12 cellular contexts compared by ENCODE assay signal in genomic region chr3:71055602-71056001, GRCh38.
DNase-seq lines count a peak whose midpoint lies in the region; ATAC-seq and TF ChIP-seq lines count a peak whose summit lies in the region.
"Had no signal": no experiment of that assay in that cellular context is flagged by ENCODE, and none has a peak within 500 bp of the region (broad histone marks: within the 10 kb centered on the region; RNA-seq: fewer than 3 reads in every experiment).

No MANE protein-coding gene starts in this region.

- TF ChIP-seq CTCF in CD4-positive, alpha-beta T cell (IDR thresholded peaks at IDR 0.05) = no peak
- TF ChIP-seq CTCF in PC-3 (conservative IDR thresholded peaks at IDR 0.05; ENCODE audit: low read depth, low read length) (no peak), esophagus muscularis mucosa (IDR thresholded peaks at IDR 0.05) (no peak)

- no peak for DNase-seq in CD4-positive, alpha-beta T cell
- DNase-seq in PC-3 = peak; percentile 90
- DNase-seq in esophagus muscularis mucosa (ENCODE audit: extremely low spot score) = no peak
- no peak for DNase-seq in naive thymus-derived CD8-positive, alpha-beta T cell
- DNase-seq in GM19240 (ENCODE audit: insufficient read length, low spot score) = no peak
- DNase-seq in COLO668 (lab: John Stamatoyannopoulos, UW; ENCODE audit: unreplicated experiment) = no peak
- DNase-seq: activated CD8-positive, alpha-beta T cell treated with anti-CD3 and anti-CD28 coated beads for 36 hours; C1 segment of cervical spinal cord; central memory CD4-positive, alpha-beta T cell had no signal

- H3K36me3 ChIP-seq in PC-3 (ENCODE audit: low read depth, low read length) = peaks cover 6% of the 10 kb centered on the region; the same call in 1 of the 2 replicates
- peaks cover 0 to 17% (median 6%) of the 10 kb centered on the region in 4 donors for H3K36me3 ChIP-seq in esophagus muscularis mucosa

- peaks cover 68% of the 10 kb centered on the region for H3K79me2 ChIP-seq in PC-3 (ENCODE audit: low read length)

- peak overlapping the region; percentile 77 for H3K9ac ChIP-seq in PC-3 (ENCODE audit: low read length)

- 22% methylated on average over 6 of the region's 6 CpGs for WGBS in esophagus muscularis mucosa

- CTCF ChIA-PET in CD4-positive, alpha-beta T cell (lab: Charles Lee) = interaction anchor here (1.4 kb wide), 1 partner anchor 17 kb away, joined by 3 read pairs; no protein-coding TSS in a partner anchor
- CTCF ChIA-PET in PC-3 (lab: Charles Lee) = no interaction called here

- peaks cover 61% of the 10 kb centered on the region for H3K36me3 Mint-ChIP-seq in CD4-positive, alpha-beta T cell (ENCODE audit: low read depth)
- peaks cover 0 to 50% (median 8%) of the 10 kb centered on the region in 3 donors for H3K36me3 Mint-ChIP-seq in naive thymus-derived CD8-positive, alpha-beta T cell

- no TSS peak for BruUV-seq in PC-3 (replicated peaks; lab: Mats Ljungman, UMichigan)

- no peaks in the 10 kb centered on the region for H3K27me3 ChIP-seq in CD4-positive, alpha-beta T cell (ENCODE audit: control insufficient read depth, insufficient read depth, low read length)
- H3K27me3 ChIP-seq in PC-3 (ENCODE audit: low read length) = no peaks in the 10 kb centered on the region
- no peaks in the 10 kb centered on the region for H3K27me3 ChIP-seq in esophagus muscularis mucosa
- H3K27me3 ChIP-seq: SJSA1 had no signal

- H3K9me3 Mint-ChIP-seq in CD4-positive, alpha-beta T cell = no peaks in the 10 kb centered on the region
- no peaks in the 10 kb centered on the region for H3K9me3 Mint-ChIP-seq in naive thymus-derived CD8-positive, alpha-beta T cell
- H3K9me3 Mint-ChIP-seq: activated CD8-positive, alpha-beta T cell treated with anti-CD3 and anti-CD28 coated beads for 36 hours had no signal

- no peak overlapping the region for H3K27ac Mint-ChIP-seq in CD4-positive, alpha-beta T cell
- H3K27ac Mint-ChIP-seq in naive thymus-derived CD8-positive, alpha-beta T cell = peak overlapping the region in 9 of 10 donors; percentile 31 to 93 (median 82)
- H3K27ac Mint-ChIP-seq: activated CD8-positive, alpha-beta T cell treated with anti-CD3 and anti-CD28 coated beads for 36 hours had no signal

- H3K4me1 Mint-ChIP-seq in CD4-positive, alpha-beta T cell (ENCODE audit: low read depth) = peaks cover 100% of the 10 kb centered on the region
- peaks cover 0 to 99% (median 69%) of the 10 kb centered on the region in 4 donors for H3K4me1 Mint-ChIP-seq in naive thymus-derived CD8-positive, alpha-beta T cell

- TF ChIP-seq POLR2A in esophagus muscularis mucosa (IDR thresholded peaks at IDR 0.05; ENCODE audit: low read depth) = no peak

- H3K4me1 ChIP-seq in PC-3 (ENCODE audit: insufficient read depth, low read length) (peaks cover 84% of the 10 kb centered on the region), esophagus muscularis mucosa (peaks cover 78 to 100% (median 99%) of the 10 kb centered on the region in 4 donors)

- POLR2A ChIA-PET in CD4-positive, alpha-beta T cell (lab: Charles Lee) = interaction anchor here (0.8 to 1.4 kb wide), 3 partner anchors 9 to 75 kb away, joined by 3 to 8 read pairs (median 5); no protein-coding TSS in a partner anchor
- POLR2A ChIA-PET in PC-3 (lab: Charles Lee; ENCODE audit: unreplicated experiment) = interaction anchor here (0.6 kb wide), 2 partner anchors 9 to 37 kb away, joined by 3 to 5 read pairs; no protein-coding TSS in a partner anchor
- POLR2A ChIA-PET in naive thymus-derived CD8-positive, alpha-beta T cell (lab: Charles Lee) = no interaction called here

- H4K20me1 ChIP-seq in PC-3 (ENCODE audit: low read length) = no peaks in the 10 kb centered on the region

- H3K4me2 ChIP-seq in PC-3 (ENCODE audit: low read length) = peak overlapping the region; percentile 85

- H2AFZ ChIP-seq in PC-3 (ENCODE audit: low read length) = peak overlapping the region; percentile 11; the same call in 1 of the 2 replicates

- intact Hi-C loops in CD4-positive, alpha-beta T cell (cut with DNase I, micrococcal nuclease) = no loop called here
- intact Hi-C loops in PC-3 (cut with micrococcal nuclease) = loop anchor here (2.0 kb wide), 2 partner anchors 29 to 53 kb away; no protein-coding TSS in a partner anchor
- intact Hi-C loops in esophagus muscularis mucosa (cut with DNase I) = no loop called here

- H3K4me3 ChIP-seq in PC-3 (ENCODE audit: low read length) (peak overlapping the region; percentile 58), esophagus muscularis mucosa (peak overlapping the region; percentile 3 to 75 (median 51))
- H3K4me3 ChIP-seq: SJSA1 had no signal

- H3F3A ChIP-seq in PC-3 (ENCODE audit: low read length, unreplicated experiment) = peaks cover 22% of the 10 kb centered on the region

- TF ChIP-seq EP300 in esophagus muscularis mucosa (IDR thresholded peaks at IDR 0.05) = no peak

- H3K27me3 Mint-ChIP-seq in CD4-positive, alpha-beta T cell = no peaks in the 10 kb centered on the region
- no peaks in the 10 kb centered on the region for H3K27me3 Mint-ChIP-seq in naive thymus-derived CD8-positive, alpha-beta T cell
- H3K27me3 Mint-ChIP-seq: activated CD8-positive, alpha-beta T cell treated with anti-CD3 and anti-CD28 coated beads for 36 hours had no signal

- peak overlapping the region; percentile 66 for H3K4me3 Mint-ChIP-seq in CD4-positive, alpha-beta T cell
- H3K4me3 Mint-ChIP-seq in naive thymus-derived CD8-positive, alpha-beta T cell = peak overlapping the region in 7 of 10 donors; percentile 13 to 67 (median 50)
- H3K4me3 Mint-ChIP-seq: activated CD8-positive, alpha-beta T cell treated with anti-CD3 and anti-CD28 coated beads for 36 hours had no signal

- ATAC-seq in CD4-positive, alpha-beta T cell (ENCODE audit: poor library complexity) = no peak
- peak; percentile 49 for ATAC-seq in PC-3
- no peak for ATAC-seq in naive thymus-derived CD8-positive, alpha-beta T cell
- no peak for ATAC-seq in HG02571 (IDR thresholded peaks at IDR 0.05; ENCODE audit: unreplicated experiment)
- ATAC-seq in HG02840 (IDR thresholded peaks at IDR 0.05; ENCODE audit: low FRiP score, unreplicated experiment) = no peak
- ATAC-seq: activated CD8-positive, alpha-beta T cell treated with anti-CD3 and anti-CD28 coated beads for 36 hours had no signal

- no peak overlapping the region for H3K27ac ChIP-seq in CD4-positive, alpha-beta T cell (ENCODE audit: low read depth, low read length)
- H3K27ac ChIP-seq in PC-3 (ENCODE audit: low read length) (peak overlapping the region; percentile 93), esophagus muscularis mucosa (replicated peaks in 1 of 4) (peak overlapping the region; percentile 92 to 98 (median 98))

- H3K9me3 ChIP-seq in CD4-positive, alpha-beta T cell (ENCODE audit: control insufficient read depth, low read length) = no peaks in the 10 kb centered on the region
- H3K9me3 ChIP-seq in PC-3 (ENCODE audit: low read length) (no peaks in the 10 kb centered on the region), esophagus muscularis mucosa (no peaks in the 10 kb centered on the region)
- H3K9me3 ChIP-seq: SJSA1 had no signal

- H3K9me2 ChIP-seq in PC-3 (replicated peaks; ENCODE audit: low read length) = no peaks in the 10 kb centered on the region
